32 cellular contexts compared by ENCODE assay signal in the genomic region with DNA sequence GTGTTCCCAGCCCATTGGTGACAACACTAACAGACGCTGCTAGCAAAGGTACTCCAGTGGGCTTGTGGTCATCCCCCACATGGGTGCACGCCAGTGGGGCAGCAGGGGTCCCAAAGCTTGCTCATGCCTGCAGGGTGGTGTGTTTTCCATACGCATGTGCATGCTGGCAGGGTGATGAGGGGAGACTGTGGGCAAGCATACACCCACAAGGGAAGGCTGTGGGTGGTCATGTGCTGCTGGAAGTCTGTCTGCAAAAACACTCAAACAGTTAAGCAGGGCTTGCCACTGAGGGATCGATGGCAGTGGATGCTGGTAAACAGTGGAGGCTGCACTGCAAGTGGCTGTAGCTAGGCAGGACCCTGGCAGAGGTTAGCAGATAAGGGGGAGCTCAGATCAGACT.
"Had no signal": no experiment of that assay in that cellular context is flagged by ENCODE, and none has a peak within 500 bp of the region (broad histone marks: within the 10 kb centered on the region; RNA-seq: fewer than 3 reads in every experiment).

No MANE protein-coding gene starts in this region.

- H3K4me3 Mint-ChIP-seq: activated CD4-positive, alpha-beta memory T cell treated with anti-CD3 and anti-CD28 coated beads, Interleukin-2, amount 10 ng/mL, durations not matched to agents 7 days and 5 days; activated CD4-positive, alpha-beta T cell treated with anti-CD3 and anti-CD28 coated beads, Interleukin-2, amount 10 ng/mL, durations not matched to agents 7 days and 5 days; activated naive CD8-positive, alpha-beta T cell; activated T-cell treated with anti-CD3 and anti-CD28 coated beads, Interleukin-2, amount 50 U/mL, for 24 hours; activated T-helper 17 cell treated with anti-CD3 and anti-CD28 coated beads, Interleukin-2, amount 50 U/mL, for 72 hours; central memory CD8-positive, alpha-beta T cell; dendritic cell treated with granulocyte-macrophage colony-stimulating factor and Interleukin-4, amounts not matched to agents 40 ng/mL and 50 ng/mL, for 4 days; endodermal cell had no signal

- H3K27me3 Mint-ChIP-seq: activated CD4-positive, alpha-beta memory T cell treated with anti-CD3 and anti-CD28 coated beads, Interleukin-2, amount 10 ng/mL, durations not matched to agents 7 days and 5 days; activated CD4-positive, alpha-beta T cell treated with anti-CD3 and anti-CD28 coated beads, Interleukin-2, amount 10 ng/mL, durations not matched to agents 7 days and 5 days; activated naive CD8-positive, alpha-beta T cell; activated T-helper 17 cell treated with anti-CD3 and anti-CD28 coated beads, Interleukin-2, amount 50 U/mL, for 72 hours; dendritic cell treated with granulocyte-macrophage colony-stimulating factor and Interleukin-4, amounts not matched to agents 40 ng/mL and 50 ng/mL, for 4 days had no signal

- DNase-seq: activated CD4-positive, alpha-beta memory T cell treated with anti-CD3 and anti-CD28 coated beads, Interleukin-2, amount 10 ng/mL, durations not matched to agents 7 days and 5 days; activated CD4-positive, alpha-beta T cell treated with anti-CD3 and anti-CD28 coated beads for 4 hours; activated CD4-positive, alpha-beta T cell treated with anti-CD3 and anti-CD28 coated beads, Interleukin-2, amount 10 ng/mL, durations not matched to agents 7 days and 5 days; activated CD4-positive, alpha-beta T cell treated with anti-CD3 and anti-CD28 coated beads, Interleukin-2, amount 50 U/mL, for 4 hours; activated CD4-positive, CD25-positive, alpha-beta regulatory T cell; activated CD4-positive, CD25-positive, alpha-beta regulatory T cell treated with anti-CD3 and anti-CD28 coated beads, Interleukin-2, amount 50 U/mL, for 72 hours; activated CD8-positive, alpha-beta memory T cell treated with anti-CD3 and anti-CD28 coated beads, Interleukin-2, amount 50 U/mL, for 48 hours; activated effector memory CD4-positive, alpha-beta T cell treated with Interleukin-2 at 50 U/mL for 16 hours; activated gamma-delta T cell treated with Interleukin-2 at 50 U/mL for 16 hours; activated naive CD4-positive, alpha-beta T cell treated with anti-CD3 and anti-CD28 coated beads, Interleukin-2, amount 50 U/mL, for 16 hours; activated naive CD4-positive, alpha-beta T cell treated with Interleukin-2 at 50 U/mL for 16 hours; activated T-cell treated with anti-CD3 and anti-CD28 coated beads for 4 hours; activated T-cell treated with anti-CD3 and anti-CD28 coated beads, Interleukin-2, amount 50 U/mL, for 24 hours; amniotic stem cell; anterior cingulate cortex; brain microvascular endothelial cell; dorsolateral prefrontal cortex; effector memory CD4-positive, alpha-beta T cell; endodermal cell; erythroblast; foreskin keratinocyte; gastrocnemius medialis; glutamatergic neuron; heart left ventricle; T-helper 2 cell had no signal

- H3K9me3 Mint-ChIP-seq: activated CD4-positive, alpha-beta memory T cell treated with anti-CD3 and anti-CD28 coated beads, Interleukin-2, amount 10 ng/mL, durations not matched to agents 7 days and 5 days; activated CD4-positive, alpha-beta T cell treated with anti-CD3 and anti-CD28 coated beads, Interleukin-2, amount 10 ng/mL, durations not matched to agents 7 days and 5 days; activated T-cell treated with anti-CD3 and anti-CD28 coated beads, Interleukin-2, amount 50 U/mL, for 24 hours; activated T-helper 17 cell treated with anti-CD3 and anti-CD28 coated beads, Interleukin-2, amount 50 U/mL, for 72 hours; central memory CD8-positive, alpha-beta T cell had no signal

- H3K27ac ChIP-seq: brain microvascular endothelial cell, coronary artery, dorsolateral prefrontal cortex, esophagus muscularis mucosa, foreskin keratinocyte, gastrocnemius medialis, heart left ventricle had no signal

- H3K36me3 ChIP-seq: brain microvascular endothelial cell, esophagus muscularis mucosa, gastrocnemius medialis, heart left ventricle had no signal

- H3K4me1 Mint-ChIP-seq: activated T-helper 17 cell treated with anti-CD3 and anti-CD28 coated beads, Interleukin-2, amount 50 U/mL, for 72 hours; central memory CD8-positive, alpha-beta T cell had no signal

- FAIRE-seq: bronchial epithelial cell had no signal

- H3K27ac Mint-ChIP-seq: activated CD4-positive, alpha-beta memory T cell treated with anti-CD3 and anti-CD28 coated beads, Interleukin-2, amount 10 ng/mL, durations not matched to agents 7 days and 5 days; activated CD4-positive, alpha-beta T cell treated with anti-CD3 and anti-CD28 coated beads, Interleukin-2, amount 10 ng/mL, durations not matched to agents 7 days and 5 days; activated naive CD8-positive, alpha-beta T cell; activated T-cell treated with anti-CD3 and anti-CD28 coated beads, Interleukin-2, amount 50 U/mL, for 24 hours; activated T-helper 17 cell treated with anti-CD3 and anti-CD28 coated beads, Interleukin-2, amount 50 U/mL, for 72 hours; dendritic cell treated with granulocyte-macrophage colony-stimulating factor and Interleukin-4, amounts not matched to agents 40 ng/mL and 50 ng/mL, for 4 days; endodermal cell had no signal

- H3K9me3 ChIP-seq: esophagus muscularis mucosa, gastrocnemius medialis, heart left ventricle had no signal

- H3K4me1 ChIP-seq: esophagus muscularis mucosa, foreskin keratinocyte, gastrocnemius medialis, heart left ventricle had no signal

- H3K4me3 ChIP-seq: coronary artery, dorsolateral prefrontal cortex, esophagus muscularis mucosa, gastrocnemius medialis, heart left ventricle had no signal
